In genomic region chr6:5580736-5581568, GRCh38 we compare ENCODE assay signal across 16 cellular contexts.
DNase-seq lines count a peak whose midpoint lies in the region; ATAC-seq and TF ChIP-seq lines count a peak whose summit lies in the region.
"Had no signal": no experiment of that assay in that cellular context is flagged by ENCODE, and none has a peak within 500 bp of the region (broad histone marks: within the 10 kb centered on the region; RNA-seq: fewer than 3 reads in every experiment).

No MANE protein-coding gene starts in this region.

- H3K36me3 ChIP-seq in naive thymus-derived CD4-positive, alpha-beta T cell (ENCODE audit: control insufficient read depth in 2 of 3, insufficient read depth in 3 of 3, low read length in 3 of 3): no peaks in the 10 kb centered on the region
- H3K36me3 ChIP-seq in right lobe of liver: no peaks in the 10 kb centered on the region
- H3K36me3 ChIP-seq: lower lobe of right lung, neutrophil had no signal

- no peak overlapping the region for H3K27ac ChIP-seq in naive thymus-derived CD4-positive, alpha-beta T cell (ENCODE audit: low read depth, low read length)
- H3K27ac ChIP-seq in right lobe of liver: no peak overlapping the region
- H3K27ac ChIP-seq: lower lobe of right lung, neutrophil, skin epidermis had no signal

- H3K27me3 ChIP-seq in naive thymus-derived CD4-positive, alpha-beta T cell (ENCODE audit: control insufficient read depth in 2 of 2, insufficient read depth in 2 of 2, low read length in 2 of 2): no peaks in the 10 kb centered on the region
- no peaks in the 10 kb centered on the region for H3K27me3 ChIP-seq in right lobe of liver
- H3K27me3 ChIP-seq: neutrophil had no signal

- peaks cover 8% of the 10 kb centered on the region for H3K36me3 Mint-ChIP-seq in WTC11
- peaks cover 3 to 25% (median 19%) of the 10 kb centered on the region in 5 donors for H3K36me3 Mint-ChIP-seq in naive thymus-derived CD4-positive, alpha-beta T cell
- peaks cover under 1% of the 10 kb centered on the region for H3K36me3 Mint-ChIP-seq in activated T-helper 17 cell treated with anti-CD3 and anti-CD28 coated beads, Interleukin-2, amount 50 U/mL, for 72 hours (ENCODE audit: low read depth)

- WGBS in right lobe of liver (ENCODE audit: insufficient coverage, low coverage, low lambda C conversion rate, missing lambda C conversion rate): 85% methylated on average over 11 of the region's 12 CpGs

- TF ChIP-seq CTCF in GM12865 (IDR thresholded peaks at IDR 0.05; ENCODE audit: insufficient read depth, low read depth, low read length, missing control alignments) (no peak), WTC11 (IDR thresholded peaks at IDR 0.05) (no peak), right lobe of liver (IDR thresholded peaks at IDR 0.05) (no peak)

- no peak overlapping the region for H3K4me3 Mint-ChIP-seq in WTC11
- H3K4me3 Mint-ChIP-seq in naive thymus-derived CD4-positive, alpha-beta T cell: peak overlapping the region in 9 of 10 donors; percentile 2 to 63 (median 50)
- no peak overlapping the region for H3K4me3 Mint-ChIP-seq in activated T-helper 17 cell treated with anti-CD3 and anti-CD28 coated beads, Interleukin-2, amount 50 U/mL, for 72 hours
- H3K4me3 Mint-ChIP-seq: dendritic cell treated with granulocyte-macrophage colony-stimulating factor and Interleukin-4, amounts not matched to agents 40 ng/mL and 50 ng/mL, for 4 days had no signal

- intact Hi-C loops in naive thymus-derived CD4-positive, alpha-beta T cell (cut with micrococcal nuclease): loop anchor here in 1 of 2 donors (1.0 to 10.0 kb wide), 9 partner anchors 84 to 966 kb away; partner anchors contain the start of gene NRN1
- intact Hi-C loops in right lobe of liver (cut with DNase I): no loop called here

- H3K9me3 Mint-ChIP-seq in WTC11: peaks cover 20% of the 10 kb centered on the region
- H3K9me3 Mint-ChIP-seq in naive thymus-derived CD4-positive, alpha-beta T cell: peaks cover 0 to 12% (median 4%) of the 10 kb centered on the region in 11 donors
- H3K9me3 Mint-ChIP-seq in activated T-helper 17 cell treated with anti-CD3 and anti-CD28 coated beads, Interleukin-2, amount 50 U/mL, for 72 hours: no peaks in the 10 kb centered on the region
- H3K9me3 Mint-ChIP-seq: dendritic cell treated with granulocyte-macrophage colony-stimulating factor and Interleukin-4, amounts not matched to agents 40 ng/mL and 50 ng/mL, for 4 days had no signal

- CTCF ChIA-PET in WTC11 (lab: Charles Lee): no interaction called here
- CTCF ChIA-PET in naive thymus-derived CD4-positive, alpha-beta T cell (lab: Charles Lee): no interaction called here

- POLR2A ChIA-PET in WTC11 (lab: Charles Lee): no interaction called here
- POLR2A ChIA-PET in naive thymus-derived CD4-positive, alpha-beta T cell (lab: Charles Lee): interaction anchor here (0.6 to 1.4 kb wide), 2 partner anchors 9 to 86 kb away, joined by 3 to 9 read pairs; no protein-coding TSS in a partner anchor

- peaks cover 0 to 12% of the 10 kb centered on the region in 2 donors for H3K4me1 ChIP-seq in naive thymus-derived CD4-positive, alpha-beta T cell (ENCODE audit: control insufficient read depth in 2 of 2, insufficient read depth in 2 of 2, low read length in 2 of 2)
- no peaks in the 10 kb centered on the region for H3K4me1 ChIP-seq in right lobe of liver
- H3K4me1 ChIP-seq: lower lobe of right lung had no signal

- no peak for TF ChIP-seq POLR2A in right lobe of liver (IDR thresholded peaks at IDR 0.05)

- H3K4me1 Mint-ChIP-seq in WTC11: peaks cover 3% of the 10 kb centered on the region; the same call in 1 of the 2 replicates
- H3K4me1 Mint-ChIP-seq in naive thymus-derived CD4-positive, alpha-beta T cell: peaks cover 9 to 20% (median 16%) of the 10 kb centered on the region in 7 donors
- H3K4me1 Mint-ChIP-seq in activated T-helper 17 cell treated with anti-CD3 and anti-CD28 coated beads, Interleukin-2, amount 50 U/mL, for 72 hours: peaks cover 4% of the 10 kb centered on the region

- peak overlapping the region; percentile 4; the same call in 1 of the 2 replicates for H3K27ac Mint-ChIP-seq in WTC11
- peak overlapping the region; percentile 66 to 93 (median 80) for H3K27ac Mint-ChIP-seq in naive thymus-derived CD4-positive, alpha-beta T cell
- no peak overlapping the region for H3K27ac Mint-ChIP-seq in activated T-helper 17 cell treated with anti-CD3 and anti-CD28 coated beads, Interleukin-2, amount 50 U/mL, for 72 hours
- H3K27ac Mint-ChIP-seq: dendritic cell treated with granulocyte-macrophage colony-stimulating factor and Interleukin-4, amounts not matched to agents 40 ng/mL and 50 ng/mL, for 4 days had no signal

- ATAC-seq in WTC11 (no peak), right lobe of liver (no peak)
- ATAC-seq in naive thymus-derived CD4-positive, alpha-beta T cell: no peak
- no peak for ATAC-seq in activated T-helper 17 cell treated with anti-CD3 and anti-CD28 coated beads, Interleukin-2, amount 50 U/mL, for 72 hours (replicated peaks)
- ATAC-seq: lower lobe of right lung had no signal

- H3K9me3 ChIP-seq in naive thymus-derived CD4-positive, alpha-beta T cell (ENCODE audit: control insufficient read depth in 2 of 3, low read length in 3 of 3): no peaks in the 10 kb centered on the region
- no peaks in the 10 kb centered on the region for H3K9me3 ChIP-seq in right lobe of liver
- H3K9me3 ChIP-seq: lower lobe of right lung, neutrophil had no signal

- H3K4me3 ChIP-seq in GM12865 (ENCODE audit: low read depth, low read length): no peak overlapping the region
- H3K4me3 ChIP-seq in naive thymus-derived CD4-positive, alpha-beta T cell (ENCODE audit: low read length): no peak overlapping the region
- H3K4me3 ChIP-seq in right lobe of liver: no peak overlapping the region
- H3K4me3 ChIP-seq: lower lobe of right lung, skin epidermis had no signal

- DNase-seq in NCI-H1694 (lab: John Stamatoyannopoulos, UW) (peak; percentile 30), NCI-H1694 treated with DMSO at 0.1 percent for 48 hours (lab: John Stamatoyannopoulos, UW) (no peak), GM12865 (ENCODE audit: low read depth) (peak; percentile 24), WTC11 (ENCODE audit: low spot score) (no peak), NCI-H345 (lab: John Stamatoyannopoulos, UW) (no peak), right lobe of liver (no peak)
- DNase-seq in naive thymus-derived CD4-positive, alpha-beta T cell: peak in 6 of 9 donors; percentile 7 to 48 (median 15)
- DNase-seq: Calu3, lower lobe of right lung, NCI-H1417 treated with DMSO at 0.1 percent for 48 hours, NCI-H748 treated with DMSO at 0.1 percent for 48 hours, T1000 had no signal

- H3K27me3 Mint-ChIP-seq in WTC11 (ENCODE audit: low read depth): peaks cover 3% of the 10 kb centered on the region; the same call in 1 of the 2 replicates
- no peaks in the 10 kb centered on the region for H3K27me3 Mint-ChIP-seq in naive thymus-derived CD4-positive, alpha-beta T cell
- H3K27me3 Mint-ChIP-seq in activated T-helper 17 cell treated with anti-CD3 and anti-CD28 coated beads, Interleukin-2, amount 50 U/mL, for 72 hours: no peaks in the 10 kb centered on the region
- H3K27me3 Mint-ChIP-seq: dendritic cell treated with granulocyte-macrophage colony-stimulating factor and Interleukin-4, amounts not matched to agents 40 ng/mL and 50 ng/mL, for 4 days had no signal

TF ChIP-seq in WTC11, 78 proteins besides CTCF, POLR2A, EP300 and RAD21 (continues in another document):
- no peak for TF ChIP-seq MAX (CRISPR knock-in tag; IDR thresholded peaks at IDR 0.05)
- no peak for TF ChIP-seq ZNF423 (CRISPR knock-in tag; IDR thresholded peaks at IDR 0.05)
- TF ChIP-seq FOXP4 (CRISPR knock-in tag; IDR thresholded peaks at IDR 0.05): no peak
- no peak for TF ChIP-seq SOX15 (CRISPR knock-in tag; IDR thresholded peaks at IDR 0.05)
- no peak for TF ChIP-seq IRF1 (CRISPR knock-in tag; IDR thresholded peaks at IDR 0.05)
- TF ChIP-seq SP1 (CRISPR knock-in tag; conservative IDR thresholded peaks at IDR 0.05): no peak
- no peak for TF ChIP-seq OVOL2 (CRISPR knock-in tag; IDR thresholded peaks at IDR 0.05; ENCODE audit: borderline replicate concordance)
- no peak for TF ChIP-seq ZMAT4 (CRISPR knock-in tag; IDR thresholded peaks at IDR 0.05)
- no peak for TF ChIP-seq CREB1 (CRISPR knock-in tag; IDR thresholded peaks at IDR 0.05)
- no peak for TF ChIP-seq TCF7 (CRISPR knock-in tag; IDR thresholded peaks at IDR 0.05; ENCODE audit: low read depth)

Comparison
In these comparisons a context has a peak if more than half of its experiments do, and no peak if none do; other contexts are left out.
1. DNase-seq: peak in NCI-H1694 (single experiment), GM12865 (single experiment) and naive thymus-derived CD4-positive, alpha-beta T cell (6 of 9); none in NCI-H1694 treated with DMSO at 0.1 percent for 48 hours (single experiment), WTC11 (single experiment), NCI-H345 (single experiment) and right lobe of liver (0 of 3).
2. H3K4me3 Mint-ChIP-seq: peak in naive thymus-derived CD4-positive, alpha-beta T cell (9 of 10); none in WTC11 (single experiment) and activated T-helper 17 cell treated with anti-CD3 and anti-CD28 coated beads, Interleukin-2, amount 50 U/mL, for 72 hours (single experiment).